Comparison of ENCODE assay signal across 18 cellular contexts in the genomic region with DNA sequence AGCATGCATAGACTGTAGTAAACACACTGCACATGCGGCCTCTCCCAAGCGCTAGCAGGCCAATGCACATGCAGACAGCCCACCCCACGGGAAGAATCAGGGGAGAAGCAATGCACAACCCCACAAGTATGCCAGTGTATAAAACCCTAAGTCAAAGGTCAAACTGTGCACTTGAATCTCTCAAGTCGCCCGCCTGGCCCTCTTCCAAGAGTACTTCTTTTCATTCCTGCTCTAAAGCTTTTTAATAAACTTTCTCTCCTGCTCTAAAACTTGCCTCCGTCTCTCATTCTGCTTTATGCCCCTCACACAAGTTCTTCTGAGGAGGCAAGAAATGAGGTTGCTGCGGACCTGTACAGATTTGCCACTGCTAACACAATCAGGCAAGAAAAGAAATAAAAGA. TPM values are rescaled to one million over a fixed set of nuclear protein-coding genes. Genes with fewer than 3 reads are reported as not detected.
DNase-seq lines count a peak whose midpoint lies in the region; ATAC-seq and TF ChIP-seq lines count a peak whose summit lies in the region.
"Had no signal": no experiment of that assay in that cellular context is flagged by ENCODE, and none has a peak within 500 bp of the region (broad histone marks: within the 10 kb centered on the region; RNA-seq: fewer than 3 reads in every experiment).

No MANE protein-coding gene starts in this region.

- in situ Hi-C loops in IMR-90 (cut with MboI; ENCODE audit: low sequenced_read_pairs): no loop called here

- dilution Hi-C loops in IMR-90 (cut with HindIII; ENCODE audit: low sequenced_read_pairs, unreplicated experiment): no loop called here

- BruUV-seq in IMR-90 (replicated peaks; lab: Mats Ljungman, UMichigan): no TSS peak

- H4K91ac ChIP-seq in IMR-90 (ENCODE audit: insufficient read depth, low read depth, low read length): no peak overlapping the region

- DNase-seq in IMR-90 (no peak), breast epithelium (ENCODE audit: low spot score in 2 of 2) (no peak), lower lobe of right lung (no peak), A172 (ENCODE audit: low spot score) (no peak), NCI-H82 (lab: John Stamatoyannopoulos, UW) (no peak), pons (ENCODE audit: low spot score) (no peak)
- DNase-seq: activated CD4-positive, CD25-positive, alpha-beta regulatory T cell treated with anti-CD3 and anti-CD28 coated beads, Interleukin-2, amount 50 U/mL, for 72 hours; activated CD8-positive, alpha-beta memory T cell treated with anti-CD3 and anti-CD28 coated beads, Interleukin-2, amount 10 ng/mL, durations not matched to agents 7 days and 5 days; activated effector memory CD4-positive, alpha-beta T cell treated with Interleukin-2 at 50 U/mL for 16 hours; Calu3; GF-D8; hippocampal formation; NCI-H1694; NCI-H446 treated with DMSO at 0.1 percent for 48 hours; SJCRH30; T-helper 2 cell had no signal

- H2AK9ac ChIP-seq in IMR-90 (replicated peaks; ENCODE audit: low read depth, low read length, poor library complexity): no peak overlapping the region

- intact Hi-C loops in IMR-90 (cut with micrococcal nuclease) (no loop called here), breast epithelium (cut with DNase I; ENCODE audit: low total_unique reads) (no loop called here), lower lobe of right lung (cut with DNase I) (no loop called here)

- H3K4ac ChIP-seq in IMR-90 (ENCODE audit: low read depth, low read length): no peak overlapping the region

- H4K8ac ChIP-seq in IMR-90 (ENCODE audit: low read depth in 2 of 2, low read length in 2 of 2): peak overlapping the region in 1 of 2 experiments; percentile 25; a peak in 1 of 4 replicates

- 0 out of 2 replicates have a peak overlapping the region, but pooled peaks have one; percentile 32 for H2BK20ac ChIP-seq in IMR-90 (ENCODE audit: low read depth, low read length)

- no peak for TF ChIP-seq POLR2A in IMR-90 (IDR thresholded peaks at IDR 0.05; ENCODE audit: low read depth, low read length)
- TF ChIP-seq POLR2A in breast epithelium (IDR thresholded peaks at IDR 0.05): no peak

- no peak overlapping the region for H3K4me2 ChIP-seq in IMR-90 (ENCODE audit: low read depth, low read length)

- H2BK120ac ChIP-seq in IMR-90 (ENCODE audit: low read depth, low read length): peak overlapping the region; percentile 41; the same call in 1 of the 2 replicates

- POLR2A ChIA-PET in IMR-90 (lab: Charles Lee; ENCODE audit: unreplicated experiment): no interaction called here

- 55% methylated on average over 5 of the region's 7 CpGs; no CpG with 5 or more reads in 1 of the 2 experiments for WGBS in IMR-90 (ENCODE audit: extremely low coverage in 2 of 2, insufficient read length in 1 of 2), 2 experiments

- CTCF ChIA-PET in IMR-90 (lab: Yijun Ruan, JAX): no interaction called here

- H3K9ac ChIP-seq in IMR-90 (ENCODE audit: low read depth, low read length) (no peak overlapping the region), stomach smooth muscle (ENCODE audit: low read length in 2 of 2) (peak overlapping the region; percentile 1 to 22)

- H4K5ac ChIP-seq in IMR-90 (ENCODE audit: low read depth, low read length): no peak overlapping the region

- H3K27ac ChIP-seq in IMR-90 (ENCODE audit: insufficient read depth, low read length): no peak overlapping the region
- H3K27ac ChIP-seq in breast epithelium: peak overlapping the region; percentile 81 to 85
- peak overlapping the region; percentile 51 for H3K27ac ChIP-seq in lower lobe of right lung
- peak overlapping the region; percentile 69 for H3K27ac ChIP-seq in stomach smooth muscle (ENCODE audit: low read length)
- H3K27ac ChIP-seq: SJCRH30 had no signal

- 0 out of 4 replicates have a peak, but pooled peaks cover 2 to 4% of the 10 kb centered on the region in 2 experiments for H3K79me1 ChIP-seq in IMR-90 (ENCODE audit: low read depth in 1 of 2, low read length in 2 of 2)

- H3K27me3 ChIP-seq in IMR-90 (ENCODE audit: control insufficient read depth, insufficient read depth, low read length): no peaks in the 10 kb centered on the region
- no peaks in the 10 kb centered on the region for H3K27me3 ChIP-seq in breast epithelium
- no peaks in the 10 kb centered on the region for H3K27me3 ChIP-seq in lower lobe of right lung (ENCODE audit: low read depth)
- H3K27me3 ChIP-seq in stomach smooth muscle (ENCODE audit: control insufficient read depth in 1 of 2, insufficient read depth in 2 of 2, low read length in 2 of 2): no peaks in the 10 kb centered on the region
- H3K27me3 ChIP-seq: SJCRH30 had no signal

- no peak overlapping the region for H2AFZ ChIP-seq in IMR-90 (replicated peaks; ENCODE audit: low read length, poor library complexity)

- H2BK15ac ChIP-seq in IMR-90 (ENCODE audit: low read depth, low read length): no peak overlapping the region

- H2BK5ac ChIP-seq in IMR-90 (ENCODE audit: low read depth, low read length, poor library complexity, severe bottlenecking): no peak overlapping the region

- H3K9me1 ChIP-seq in IMR-90 (ENCODE audit: insufficient read depth, low read length): peaks cover 5% of the 10 kb centered on the region

- TF ChIP-seq CTCF in IMR-90 (conservative IDR thresholded peaks at IDR 0.05; ENCODE audit: low read depth, low read length) (no peak), breast epithelium (IDR thresholded peaks at IDR 0.05) (no peak), lower lobe of right lung (IDR thresholded peaks at IDR 0.05) (no peak)

- no peak for TF ChIP-seq RAD21 in IMR-90 (IDR thresholded peaks at IDR 0.05; ENCODE audit: low read length)

- no peak overlapping the region for H3K23ac ChIP-seq in IMR-90 (ENCODE audit: low read depth, low read length)

- H3K4me1 ChIP-seq in IMR-90 (ENCODE audit: control insufficient read depth, insufficient read depth, low read length): peaks cover 10% of the 10 kb centered on the region
- H3K4me1 ChIP-seq in breast epithelium: peaks cover 13 to 18% of the 10 kb centered on the region in 2 donors
- H3K4me1 ChIP-seq in lower lobe of right lung: peaks cover 33% of the 10 kb centered on the region
- H3K4me1 ChIP-seq in stomach smooth muscle (ENCODE audit: control insufficient read depth, insufficient read depth, low read length): peaks cover 17% of the 10 kb centered on the region

- H3K36me3 ChIP-seq in IMR-90 (ENCODE audit: control insufficient read depth, insufficient read depth, low read length) (no peaks in the 10 kb centered on the region), breast epithelium (no peaks in the 10 kb centered on the region), lower lobe of right lung (no peaks in the 10 kb centered on the region), stomach smooth muscle (ENCODE audit: control insufficient read depth in 2 of 2, insufficient read depth in 2 of 2, low read length in 2 of 2) (no peaks in the 10 kb centered on the region)
- H3K36me3 ChIP-seq: SJCRH30 had no signal

- no peaks in the 10 kb centered on the region for H4K20me1 ChIP-seq in IMR-90 (ENCODE audit: insufficient read depth, low read length)

- H3K56ac ChIP-seq in IMR-90 (ENCODE audit: extremely low read depth, insufficient read depth, low read length): no peak overlapping the region

- H3K14ac ChIP-seq in IMR-90 (replicated peaks; ENCODE audit: low read depth, low read length): no peak overlapping the region; the same call in 1 of the 2 replicates

- H2AK5ac ChIP-seq in IMR-90 (ENCODE audit: low read depth, low read length): no peak overlapping the region

- H3K9me3 ChIP-seq in IMR-90 (ENCODE audit: control insufficient read depth, insufficient read depth, low read length) (no peaks in the 10 kb centered on the region; the same call in 1 of the 2 replicates), breast epithelium (no peaks in the 10 kb centered on the region), lower lobe of right lung (no peaks in the 10 kb centered on the region), stomach smooth muscle (ENCODE audit: control insufficient read depth in 2 of 2, low read length in 2 of 2) (no peaks in the 10 kb centered on the region)

- H3K4me3 ChIP-seq in IMR-90 (ENCODE audit: insufficient read depth, low read depth, low read length) (no peak overlapping the region), breast epithelium (peak overlapping the region in 1 of 3 donors; percentile 11), lower lobe of right lung (no peak overlapping the region), stomach smooth muscle (ENCODE audit: low read length in 2 of 2) (no peak overlapping the region)
- H3K4me3 ChIP-seq: SJCRH30 had no signal

- ATAC-seq in IMR-90 (ENCODE audit: low read depth) (no peak), lower lobe of right lung (peak in 1 of 2 donors; percentile 28), HG02970 (IDR thresholded peaks at IDR 0.05; ENCODE audit: low FRiP score, unreplicated experiment) (no peak)
- ATAC-seq: activated CD8-positive, alpha-beta memory T cell treated with anti-CD3 and anti-CD28 coated beads, Interleukin-2, amount 10 ng/mL, durations not matched to agents 7 days and 5 days had no signal

- H3K18ac ChIP-seq in IMR-90 (ENCODE audit: low read depth, low read length): no peak overlapping the region

TF ChIP-seq in IMR-90, 13 proteins besides CTCF, POLR2A, EP300 and RAD21:
- TF ChIP-seq CEBPB (IDR thresholded peaks at IDR 0.05; ENCODE audit: low read depth, low read length): no peak

RNA-seq across cellular contexts. Expression of gene PTPDC1, which starts 50.4 kb away (rescaled TPM):
- total RNA-seq in IMR-90 (2012; rRNA removed): 6.1 TPM in 2 replicates
- polyA plus RNA-seq in IMR-90 (2012; rRNA removed): 3.3 and 3.9 TPM in 2 replicates
- 1.2 and 1.4 TPM in 2 replicates for polyA plus RNA-seq in IMR-90 (2012; cell fraction: cytosol; rRNA removed)
- 4.2 and 16.8 TPM in 2 replicates for polyA plus RNA-seq in IMR-90 (2012; cell fraction: nucleus; rRNA removed; ENCODE audit: low replicate concordance)
- total RNA-seq in breast epithelium: 10 to 100 TPM; 11.4 to 12.1 (median 12.0) TPM
- 11.0 TPM for total RNA-seq in lower lobe of right lung
- 11.5 and 12.4 TPM in 2 replicates for total RNA-seq in A172 (2014; rRNA removed; shearing (Covaris generic))
